8 cellular contexts compared by ENCODE assay signal in genomic region chr12:89355243-89356068, GRCh38. TPM values are rescaled to one million over a fixed set of nuclear protein-coding genes. Genes with fewer than 3 reads are reported as not detected.
DNase-seq lines count a peak whose midpoint lies in the region; ATAC-seq and TF ChIP-seq lines count a peak whose summit lies in the region.

No MANE protein-coding gene starts in this region.

- H3K4me3 ChIP-seq in right cardiac atrium (ENCODE audit: low read length) (peak overlapping the region; percentile 60), skin epidermis (peak overlapping the region in 3 of 7 experiments; percentile 65 to 80 (median 65))

- H3K9me3 ChIP-seq in right cardiac atrium (ENCODE audit: control insufficient read depth, low read length): no peaks in the 10 kb centered on the region

- DNase-seq in NCI-H1417 (lab: John Stamatoyannopoulos, UW): peak in 2 of 3 experiments; percentile 29 to 37
- DNase-seq in NCI-H1417 treated with DMSO at 0.1 percent for 48 hours (lab: John Stamatoyannopoulos, UW): no peak
- peak in 2 of 3 donors; percentile 27 to 54 for DNase-seq in right cardiac atrium
- no peak for DNase-seq in medulla oblongata (ENCODE audit: extremely low spot score)
- DNase-seq in stimulated activated CD8-positive, alpha-beta memory T cell treated with anti-CD3 and anti-CD28 coated beads, Interleukin-4, amount 100 ng/mL, for 48 hours: no peak
- DNase-seq in SKM-1 (lab: John Stamatoyannopoulos, UW; ENCODE audit: unreplicated experiment): no peak

- TF ChIP-seq CTCF in VCaP (conservative IDR thresholded peaks at IDR 0.05): peak; percentile 40

- H3K4me1 ChIP-seq in right cardiac atrium (ENCODE audit: control insufficient read depth, insufficient read depth, low read length): peaks cover 3% of the 10 kb centered on the region

- WGBS in right cardiac atrium: 72% methylated on average over 18 of the region's 18 CpGs

- no peaks in the 10 kb centered on the region for H3K27me3 ChIP-seq in right cardiac atrium (ENCODE audit: control insufficient read depth, insufficient read depth)

- no peak overlapping the region for H3K27ac ChIP-seq in VCaP
- H3K27ac ChIP-seq in right cardiac atrium (ENCODE audit: low read length): peak overlapping the region; percentile 88
- peak overlapping the region in 17 of 21 experiments; percentile 89 to 100 (median 97) for H3K27ac ChIP-seq in skin epidermis

- ATAC-seq in right cardiac atrium: no peak

- intact Hi-C loops in right cardiac atrium (cut with DNase I): loop anchor here in 2 of 4 donors (5.0 to 10.0 kb wide), 4 partner anchors 97 to 301 kb away; partner anchors contain the start of genes GALNT4 (in 1 of the 2) and POC1B (in 1 of the 2)

RNA-seq across cellular contexts. Expression of gene DUSP6, which starts 3.2 kb away (rescaled TPM):
- total RNA-seq in right cardiac atrium: 10 to 100 TPM; 18.6 to 27.8 (median 24.1) TPM
- 18.5 TPM for polyA plus RNA-seq in right cardiac atrium

Comparison
In these comparisons a context has a peak if more than half of its experiments do, and no peak if none do; other contexts are left out.
1. DNase-seq: peak in NCI-H1417 (2 of 3) and right cardiac atrium (2 of 3); none in NCI-H1417 treated with DMSO at 0.1 percent for 48 hours (single experiment), medulla oblongata (single experiment), stimulated activated CD8-positive, alpha-beta memory T cell treated with anti-CD3 and anti-CD28 coated beads, Interleukin-4, amount 100 ng/mL, for 48 hours (single experiment) and SKM-1 (single experiment).